ENCODE assay signal across 27 cellular contexts in genomic region chr10:64211466-64211865, GRCh38.
"Had no signal": no experiment of that assay in that cellular context is flagged by ENCODE, and none has a peak within 500 bp of the region (broad histone marks: within the 10 kb centered on the region; RNA-seq: fewer than 3 reads in every experiment).

No MANE protein-coding gene starts in this region.

- H3K4me1 ChIP-seq: body of pancreas, left lung, thyroid gland, upper lobe of left lung, vagina had no signal

- H3K9me3 Mint-ChIP-seq: stimulated activated memory B cell treated with anti-CD40 and anti-IgM and Interleukin-4, amounts not matched to agents 10 μg/mL and 1 μg/mL and 100 μg/mL, for 72 hours had no signal

- H3K4me3 Mint-ChIP-seq: activated CD4-positive, alpha-beta T cell treated with anti-CD3 and anti-CD28 coated beads for 36 hours; activated T-cell treated with anti-CD3 and anti-CD28 coated beads, Interleukin-2, amount 50 U/mL, for 72 hours; naive B cell; nephron progenitor cell; stimulated activated memory B cell treated with anti-CD40 and anti-IgM and Interleukin-4, amounts not matched to agents 10 μg/mL and 1 μg/mL and 100 μg/mL, for 72 hours; stimulated activated naive CD8-positive, alpha-beta T cell treated with anti-CD3 and anti-CD28 coated beads, Interleukin-15, amount 100 ng/mL, for 72 hours; T-cell; T-helper 2 cell treated with Interferon-gamma antibody and Interleukin-4, amounts not matched to agents 5 μg/mL and 100 μg/mL, for 36 hours had no signal

- DNase-seq: activated CD4-positive, alpha-beta T cell treated with anti-CD3 and anti-CD28 coated beads for 36 hours; activated CD4-positive, CD25-positive, alpha-beta regulatory T cell; activated naive CD4-positive, alpha-beta T cell; activated T-cell treated with anti-CD3 and anti-CD28 coated beads for 4 hours; activated T-cell treated with anti-CD3 and anti-CD28 coated beads, Interleukin-2, amount 50 U/mL, for 72 hours; body of pancreas; cortex of kidney; foreskin fibroblast; kidney glomerular epithelial cell; left lung; mucosa of descending colon; naive B cell; nephron progenitor cell; small intestine; stimulated activated CD4-positive, alpha-beta T cell treated with anti-CD3 and anti-CD28 coated beads, Interleukin-4, amount 100 ng/mL, for 4 hours; stimulated activated CD8-positive, alpha-beta memory T cell treated with anti-CD3 and anti-CD28 coated beads, Interleukin-4, amount 100 ng/mL, for 48 hours; stimulated activated naive CD8-positive, alpha-beta T cell treated with anti-CD3 and anti-CD28 coated beads, Interleukin-15, amount 100 ng/mL, for 72 hours; substantia nigra; T-cell; thyroid gland; upper lobe of left lung had no signal

- H3K27me3 ChIP-seq: body of pancreas, left lung, neutrophil, thyroid gland, upper lobe of left lung, vagina had no signal

- H3K4me1 Mint-ChIP-seq: activated CD4-positive, alpha-beta T cell treated with anti-CD3 and anti-CD28 coated beads for 36 hours; naive B cell; nephron progenitor cell; stimulated activated memory B cell treated with anti-CD40 and anti-IgM and Interleukin-4, amounts not matched to agents 10 μg/mL and 1 μg/mL and 100 μg/mL, for 72 hours; stimulated activated naive CD8-positive, alpha-beta T cell treated with anti-CD3 and anti-CD28 coated beads, Interleukin-15, amount 100 ng/mL, for 72 hours; T-cell had no signal

- H3K36me3 Mint-ChIP-seq: activated naive CD4-positive, alpha-beta T cell treated with anti-CD3 and anti-CD28 coated beads, Interleukin-2, amount 50 U/mL, for 72 hours; naive B cell; stimulated activated memory B cell treated with anti-CD40 and anti-IgM and Interleukin-4, amounts not matched to agents 10 μg/mL and 1 μg/mL and 100 μg/mL, for 72 hours; T-cell had no signal

- H3K27ac Mint-ChIP-seq: activated CD4-positive, alpha-beta T cell treated with anti-CD3 and anti-CD28 coated beads for 36 hours; activated naive CD4-positive, alpha-beta T cell treated with anti-CD3 and anti-CD28 coated beads, Interleukin-2, amount 50 U/mL, for 72 hours; activated T-cell treated with anti-CD3 and anti-CD28 coated beads, Interleukin-2, amount 50 U/mL, for 72 hours; naive B cell; nephron progenitor cell; stimulated activated memory B cell treated with anti-CD40 and anti-IgM and Interleukin-4, amounts not matched to agents 10 μg/mL and 1 μg/mL and 100 μg/mL, for 72 hours; stimulated activated naive CD8-positive, alpha-beta T cell treated with anti-CD3 and anti-CD28 coated beads, Interleukin-15, amount 100 ng/mL, for 72 hours; T-cell; T-helper 2 cell treated with Interferon-gamma antibody and Interleukin-4, amounts not matched to agents 5 μg/mL and 100 μg/mL, for 36 hours had no signal

- ATAC-seq: activated CD4-positive, alpha-beta T cell treated with anti-CD3 and anti-CD28 coated beads for 36 hours; activated naive CD4-positive, alpha-beta T cell treated with anti-CD3 and anti-CD28 coated beads, Interleukin-2, amount 50 U/mL, for 72 hours; activated T-cell treated with anti-CD3 and anti-CD28 coated beads, Interleukin-2, amount 50 U/mL, for 72 hours; body of pancreas; left lung; mucosa of descending colon; sciatic nerve; stimulated activated memory B cell treated with anti-CD40 and anti-IgM and Interleukin-4, amounts not matched to agents 10 μg/mL and 1 μg/mL and 100 μg/mL, for 72 hours; stimulated activated naive CD8-positive, alpha-beta T cell treated with anti-CD3 and anti-CD28 coated beads, Interleukin-15, amount 100 ng/mL, for 72 hours; T-cell had no signal

- H3K36me3 ChIP-seq: left lung, neutrophil, thyroid gland, upper lobe of left lung, vagina had no signal

- H3K4me3 ChIP-seq: body of pancreas, left lung, mucosa of descending colon, thyroid gland, upper lobe of left lung, vagina had no signal

- H3K9me3 ChIP-seq: body of pancreas, mucosa of descending colon, neutrophil, thyroid gland, vagina had no signal

- H3K27ac ChIP-seq: body of pancreas, left lung, neutrophil, thyroid gland, upper lobe of left lung, vagina had no signal

- H3K27me3 Mint-ChIP-seq: activated CD4-positive, alpha-beta T cell treated with anti-CD3 and anti-CD28 coated beads for 36 hours; naive B cell; stimulated activated memory B cell treated with anti-CD40 and anti-IgM and Interleukin-4, amounts not matched to agents 10 μg/mL and 1 μg/mL and 100 μg/mL, for 72 hours; stimulated activated naive CD8-positive, alpha-beta T cell treated with anti-CD3 and anti-CD28 coated beads, Interleukin-15, amount 100 ng/mL, for 72 hours; T-cell had no signal
